8 cellular contexts compared by ENCODE assay signal in genomic region chr16:9090960-9091866, GRCh38. TPM values are rescaled to one million over a fixed set of nuclear protein-coding genes. Genes with fewer than 3 reads are reported as not detected.
DNase-seq lines count a peak whose midpoint lies in the region; ATAC-seq, FAIRE-seq and TF ChIP-seq lines count a peak whose summit lies in the region.

Gene HAPSTR1 (plus strand): TSS chr16:9091644. CDS start chr16:9092045, 401 bp downstream.

- no peak for FAIRE-seq in D721Med (lab: Jason Lieb, UNC)

- H2AFZ ChIP-seq in OCI-LY7 (ENCODE audit: low read length), result peak within 1 kb of the TSS; percentile 76

- DNase-seq in D721Med (ENCODE audit: insufficient read length, low spot score) (peak; percentile 47), HuH-7.5 (ENCODE audit: low spot score) (peak; percentile 88), OCI-LY7 (ENCODE audit: low spot score) (peak; percentile 100), activated T-cell treated with anti-CD3 and anti-CD28 coated beads for 24 hours (ENCODE audit: low read depth) (peak; percentile 99), epidermal melanocyte (ENCODE audit: insufficient read length, low spot score) (peak; percentile 92)
- DNase-seq in stimulated activated CD8-positive, alpha-beta memory T cell treated with anti-CD3 and anti-CD28 coated beads, Interleukin-4, amount 100 ng/mL, for 1 hour (ENCODE audit: low read depth in 2 of 2, low spot score in 1 of 2), result peak; percentile 98 to 99

- BruUV-seq in OCI-LY7 (replicated peaks; lab: Mats Ljungman, UMichigan), result no TSS peak

- POLR2A ChIA-PET in OCI-LY7 (lab: Charles Lee), result interaction anchor here (0.6 to 2.0 kb wide), 17 partner anchors 9 to 1751 kb away, joined by 3 to 46 read pairs (median 4); partner anchors contain the start of gene CARHSP1

- H3K36me3 ChIP-seq in OCI-LY7 (ENCODE audit: insufficient read depth, low read length), result peaks cover 37% of the 10 kb centered on the region

- H3K27ac ChIP-seq in OCI-LY7 (ENCODE audit: low read depth, low read length, poor library complexity, severe bottlenecking), result peak within 1 kb of the TSS; percentile 75

- no peaks in the 10 kb centered on the region for H3K9me2 ChIP-seq in OCI-LY7 (ENCODE audit: insufficient read depth, low read length)

- H3K4me1 ChIP-seq in OCI-LY7 (ENCODE audit: insufficient read depth, low read length, poor library complexity, severe bottlenecking) (peaks cover 35% of the 10 kb centered on the region), mononuclear cell (ENCODE audit: insufficient read depth, low read length) (peaks cover 41% of the 10 kb centered on the region)

- H4K20me1 ChIP-seq in OCI-LY7 (ENCODE audit: insufficient read depth, low read length), result peaks cover 34% of the 10 kb centered on the region

- H3K27me3 ChIP-seq in mononuclear cell (ENCODE audit: insufficient read depth, low read length), result no peaks in the 10 kb centered on the region

- H3K4me2 ChIP-seq in OCI-LY7 (ENCODE audit: low read length), result peak within 1 kb of the TSS; percentile 89

- H3K79me2 ChIP-seq in OCI-LY7 (ENCODE audit: insufficient read depth, low read depth, low read length), result peaks cover 46% of the 10 kb centered on the region

- TF ChIP-seq CTCF in D721Med (IDR thresholded peaks at IDR 0.05; ENCODE audit: insufficient read depth, missing control alignments), result no peak
- no peak for TF ChIP-seq CTCF in OCI-LY7 (conservative IDR thresholded peaks at IDR 0.05; ENCODE audit: low read length)

- CTCF ChIA-PET in OCI-LY7 (lab: Charles Lee; ENCODE audit: unreplicated experiment), result interaction anchor here (0.6 to 1.5 kb wide), 4 partner anchors 14 to 224 kb away, joined by 4 to 12 read pairs (median 5); no protein-coding TSS in a partner anchor

- H3K4me3 ChIP-seq in OCI-LY7 (ENCODE audit: low read depth, low read length, poor library complexity, severe bottlenecking) (peak within 1 kb of the TSS; percentile 92), mononuclear cell (ENCODE audit: low read length) (peak within 1 kb of the TSS; percentile 87)

- peak; percentile 79 for ATAC-seq in GM21526 (IDR thresholded peaks at IDR 0.05; ENCODE audit: low FRiP score, unreplicated experiment)

- intact Hi-C loops in OCI-LY7 (cut with micrococcal nuclease; ENCODE audit: unreplicated experiment), result loop anchor here (1.0 to 10.0 kb wide), 6 partner anchors 12 to 1854 kb away; partner anchors contain the start of genes CARHSP1, CLEC16A, DEXI and NUBP1

- H3K9me3 ChIP-seq in OCI-LY7 (ENCODE audit: low read length) (no peaks in the 10 kb centered on the region), mononuclear cell (ENCODE audit: low read depth, low read length) (no peaks in the 10 kb centered on the region)

RNA-seq across cellular contexts. Expression of gene HAPSTR1, which starts in this region (rescaled TPM):
- total RNA-seq in OCI-LY7 (2014; rRNA removed; shearing (Covaris generic)), result 50.9 and 51.5 TPM in 2 replicates
- 71.5 and 77.9 TPM in 2 replicates for total RNA-seq in OCI-LY7 (2022)
- 143 TPM for total RNA-seq in mononuclear cell

Comparison
In these comparisons a context has a peak if more than half of its experiments do, and no peak if none do; other contexts are left out.
1. Peak in every context shown above with its lines: DNase-seq, ATAC-seq, H3K4me3 ChIP-seq and H3K27ac ChIP-seq.
2. DNase-seq: peak in every context shown above with its lines; median percentile 100 in OCI-LY7; 99 in activated T-cell treated with anti-CD3 and anti-CD28 coated beads for 24 hours; 98 in stimulated activated CD8-positive, alpha-beta memory T cell treated with anti-CD3 and anti-CD28 coated beads, Interleukin-4, amount 100 ng/mL, for 1 hour; 92 in epidermal melanocyte; 88 in HuH-7.5; 47 in D721Med.